ENCODE assay signal across 1 cellular context in genomic region chr9:133472277-133472645, GRCh38.
TF ChIP-seq lines count a peak whose summit lies in the region.

No MANE protein-coding gene starts in this region.

TF ChIP-seq in GM12891, 5 proteins besides CTCF, POLR2A, EP300 and RAD21:
- TF ChIP-seq POLR2AphosphoS5 (IDR thresholded peaks at IDR 0.05; ENCODE audit: low read depth, low read length) (no peak), PAX5 (IDR thresholded peaks at IDR 0.05; ENCODE audit: insufficient read depth, low read length, severe bottlenecking) (no peak), TAF1 (IDR thresholded peaks at IDR 0.05; ENCODE audit: low read depth, low read length) (no peak)
TF ChIP-seq in GM12891: peak in this region for 0.
